Comparison of ENCODE assay signal across 1 cellular context in genomic region chr1:29586991-29587745, GRCh38.
TF ChIP-seq lines count a peak whose summit lies in the region.

No MANE protein-coding gene starts in this region.

TF ChIP-seq in WTC11, 78 proteins besides CTCF, POLR2A, EP300 and RAD21 (continued from another document):
- TF ChIP-seq ZNF532 (CRISPR knock-in tag; IDR thresholded peaks at IDR 0.05; ENCODE audit: borderline replicate concordance) (no peak), TEAD1 (CRISPR knock-in tag; IDR thresholded peaks at IDR 0.05) (no peak), ZNF219 (CRISPR knock-in tag; IDR thresholded peaks at IDR 0.05; ENCODE audit: borderline replicate concordance) (no peak), ZNF232 (CRISPR knock-in tag; IDR thresholded peaks at IDR 0.05) (no peak), IRF1 (CRISPR knock-in tag; IDR thresholded peaks at IDR 0.05) (no peak), FOXK1 (CRISPR knock-in tag; IDR thresholded peaks at IDR 0.05) (no peak), CREM (CRISPR knock-in tag; IDR thresholded peaks at IDR 0.05) (no peak), TEAD4 (CRISPR knock-in tag; IDR thresholded peaks at IDR 0.05) (no peak)
- TF ChIP-seq, protein P1, sequence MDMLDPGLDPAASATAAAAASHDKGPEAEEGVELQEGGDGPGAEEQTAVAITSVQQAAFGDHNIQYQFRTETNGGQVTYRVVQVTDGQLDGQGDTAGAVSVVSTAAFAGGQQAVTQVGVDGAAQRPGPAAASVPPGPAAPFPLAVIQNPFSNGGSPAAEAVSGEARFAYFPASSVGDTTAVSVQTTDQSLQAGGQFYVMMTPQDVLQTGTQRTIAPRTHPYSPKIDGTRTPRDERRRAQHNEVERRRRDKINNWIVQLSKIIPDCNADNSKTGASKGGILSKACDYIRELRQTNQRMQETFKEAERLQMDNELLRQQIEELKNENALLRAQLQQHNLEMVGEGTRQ (CRISPR knock-in tag; IDR thresholded peaks at IDR 0.05) = no peak
- TF ChIP-seq, protein P2, sequence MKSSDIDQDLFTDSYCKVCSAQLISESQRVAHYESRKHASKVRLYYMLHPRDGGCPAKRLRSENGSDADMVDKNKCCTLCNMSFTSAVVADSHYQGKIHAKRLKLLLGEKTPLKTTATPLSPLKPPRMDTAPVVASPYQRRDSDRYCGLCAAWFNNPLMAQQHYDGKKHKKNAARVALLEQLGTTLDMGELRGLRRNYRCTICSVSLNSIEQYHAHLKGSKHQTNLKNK (CRISPR knock-in tag; IDR thresholded peaks at IDR 0.05) = no peak
